In the genomic region with DNA sequence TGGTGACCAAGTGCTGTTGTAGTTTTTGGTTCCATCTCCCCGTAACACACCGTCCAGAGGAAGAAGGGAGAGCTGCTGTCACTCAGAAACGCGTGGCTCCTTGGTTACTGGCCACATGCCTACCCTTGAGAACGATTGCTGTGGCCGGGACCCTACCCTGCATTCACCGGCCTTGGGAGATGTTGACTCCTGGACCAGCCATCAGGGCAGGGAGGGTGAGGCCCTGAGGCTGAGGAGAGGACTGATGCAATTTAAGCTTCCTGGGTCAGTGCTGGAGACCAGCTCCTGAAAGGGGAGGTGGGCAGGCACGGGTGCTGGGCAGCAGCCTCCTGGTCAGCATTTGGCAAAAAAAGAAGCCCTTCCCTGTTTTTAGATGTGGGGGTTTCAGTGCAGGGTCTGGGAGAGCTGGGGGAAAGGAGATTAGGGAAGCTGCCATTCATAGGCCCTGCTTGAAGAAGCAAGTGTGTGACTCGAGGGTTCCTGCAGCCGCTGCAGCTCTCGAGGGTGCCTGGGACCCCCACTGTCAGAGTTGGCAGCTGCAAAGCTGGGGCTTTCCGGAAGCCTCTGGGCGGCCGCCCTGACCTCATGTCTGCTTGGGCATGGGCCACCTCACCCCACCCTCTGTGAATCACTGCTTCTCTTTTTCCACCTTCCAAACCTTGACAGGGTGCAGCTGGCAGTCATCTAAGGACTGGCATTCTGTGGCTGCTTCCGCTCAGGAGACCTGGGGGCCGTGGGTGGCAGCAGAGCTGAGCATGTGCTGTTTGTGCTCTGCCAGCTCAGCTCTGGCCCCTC, we compare ENCODE assay signal across 16 cellular contexts. TPM values are rescaled to one million over a fixed set of nuclear protein-coding genes. Genes with fewer than 3 reads are reported as not detected.
DNase-seq lines count a peak whose midpoint lies in the region; ATAC-seq, FAIRE-seq and TF ChIP-seq lines count a peak whose summit lies in the region.
"Had no signal": no experiment of that assay in that cellular context is flagged by ENCODE, and none has a peak within 500 bp of the region (broad histone marks: within the 10 kb centered on the region; RNA-seq: fewer than 3 reads in every experiment).

No MANE protein-coding gene starts in this region.

- no peak for TF ChIP-seq EP300 in SK-N-SH (IDR thresholded peaks at IDR 0.05; ENCODE audit: borderline replicate concordance in 1 of 2, low read depth in 1 of 2, low read length in 1 of 2)

- no CpG with 5 or more reads among the region's 16 CpGs for WGBS in H9 (ENCODE audit: extremely low coverage, insufficient read length, low lambda C conversion rate)
- WGBS in SK-N-SH (ENCODE audit: low lambda C conversion rate) = 88% methylated on average over 10 of the region's 16 CpGs

- peaks cover 9% of the 10 kb centered on the region for H3K27me3 Mint-ChIP-seq in H9 (ENCODE audit: low read depth)
- H3K27me3 Mint-ChIP-seq in stimulated activated memory B cell treated with anti-CD40 and anti-IgM and Interleukin-4, amounts not matched to agents 10 μg/mL and 1 μg/mL and 100 μg/mL, for 72 hours = no peaks in the 10 kb centered on the region
- H3K27me3 Mint-ChIP-seq: B cell had no signal

- H4K91ac ChIP-seq in H9 (ENCODE audit: insufficient read length, low read depth, low read length) = no peak overlapping the region

- peaks cover 0 to 4% of the 10 kb centered on the region in 2 experiments; a peak in 1 of 5 replicates for H3K9me3 Mint-ChIP-seq in H9
- no peaks in the 10 kb centered on the region for H3K9me3 Mint-ChIP-seq in stimulated activated memory B cell treated with anti-CD40 and anti-IgM and Interleukin-4, amounts not matched to agents 10 μg/mL and 1 μg/mL and 100 μg/mL, for 72 hours

- no peak overlapping the region for H2BK20ac ChIP-seq in H9 (ENCODE audit: low read depth, low read length, poor library complexity, severe bottlenecking)

- H3K79me1 ChIP-seq in H9 (ENCODE audit: insufficient read depth, low read depth, low read length, poor library complexity, severe bottlenecking) = no peaks in the 10 kb centered on the region

- no peak overlapping the region for H2BK15ac ChIP-seq in H9 (ENCODE audit: low read depth, low read length)

- H3K4me1 Mint-ChIP-seq in H9 = no peaks in the 10 kb centered on the region
- no peaks in the 10 kb centered on the region for H3K4me1 Mint-ChIP-seq in stimulated activated memory B cell treated with anti-CD40 and anti-IgM and Interleukin-4, amounts not matched to agents 10 μg/mL and 1 μg/mL and 100 μg/mL, for 72 hours
- H3K4me1 Mint-ChIP-seq: B cell had no signal

- TF ChIP-seq CTCF in H9 (conservative IDR thresholded peaks at IDR 0.05) (no peak), bronchial epithelial cell (IDR thresholded peaks at IDR 0.05; ENCODE audit: insufficient read depth, low read length, severe bottlenecking) (no peak), fibroblast of the aortic adventitia (IDR thresholded peaks at IDR 0.05; ENCODE audit: insufficient read depth, low read length) (no peak), SK-N-SH (IDR thresholded peaks at IDR 0.05) (no peak)

- no peaks in the 10 kb centered on the region for H3K79me2 ChIP-seq in H9 (ENCODE audit: insufficient read depth, low read length)
- H3K79me2 ChIP-seq in SK-N-SH (ENCODE audit: insufficient read depth) = no peaks in the 10 kb centered on the region

- H3T11ph ChIP-seq in H9 (ENCODE audit: low read length) = no peak overlapping the region

- H3K56ac ChIP-seq in H9 (ENCODE audit: insufficient read length, low read depth, low read length) = no peak overlapping the region

- H3K9me3 ChIP-seq in H9 (ENCODE audit: control insufficient read depth, low read depth, low read length) = no peaks in the 10 kb centered on the region
- no peaks in the 10 kb centered on the region for H3K9me3 ChIP-seq in SK-N-SH
- H3K9me3 ChIP-seq: Peyer's patch had no signal

- TF ChIP-seq RAD21 in SK-N-SH (IDR thresholded peaks at IDR 0.05; ENCODE audit: low read length) = no peak

- H3K4me3 ChIP-seq in bronchial epithelial cell (ENCODE audit: low read depth, low read length) (no peak overlapping the region), fibroblast of the aortic adventitia (ENCODE audit: low read depth, low read length) (no peak overlapping the region), SK-N-SH (ENCODE audit: low read depth in 2 of 2, low read length in 1 of 2) (no peak overlapping the region)
- H3K4me3 ChIP-seq: Peyer's patch had no signal

- H3K27me3 ChIP-seq in H9 (ENCODE audit: insufficient read depth, low read length) = no peaks in the 10 kb centered on the region
- H3K27me3 ChIP-seq in bronchial epithelial cell (ENCODE audit: control insufficient read depth, insufficient read depth, low read length) = no peaks in the 10 kb centered on the region
- H3K27me3 ChIP-seq in SK-N-SH (ENCODE audit: insufficient read depth) = no peaks in the 10 kb centered on the region
- H3K27me3 ChIP-seq: Peyer's patch had no signal

- H3K4me3 Mint-ChIP-seq in H9 = no peak overlapping the region
- no peak overlapping the region for H3K4me3 Mint-ChIP-seq in stimulated activated memory B cell treated with anti-CD40 and anti-IgM and Interleukin-4, amounts not matched to agents 10 μg/mL and 1 μg/mL and 100 μg/mL, for 72 hours
- H3K4me3 Mint-ChIP-seq: B cell; CD8-positive, alpha-beta T cell had no signal

- no peaks in the 10 kb centered on the region for H3K36me3 ChIP-seq in bronchial epithelial cell (ENCODE audit: control insufficient read depth, insufficient read depth, low read length)
- H3K36me3 ChIP-seq in SK-N-SH (replicated peaks in 1 of 2; ENCODE audit: control insufficient read depth in 1 of 2, insufficient read depth in 2 of 2, low read length in 1 of 2) = peaks cover 0 to 19% of the 10 kb centered on the region in 2 experiments

- CTCF ChIA-PET in SK-N-SH (lab: Yijun Ruan, JAX) = interaction anchor here (0.9 to 1.4 kb wide), 3 partner anchors 11 to 747 kb away, joined by 3 to 4 read pairs (median 3); no protein-coding TSS in a partner anchor

- peak; percentile 12 for ATAC-seq in stimulated activated memory B cell treated with anti-CD40 and anti-IgM and Interleukin-4, amounts not matched to agents 10 μg/mL and 1 μg/mL and 100 μg/mL, for 72 hours
- ATAC-seq: CD8-positive, alpha-beta T cell had no signal

- H3K9ac ChIP-seq in H9 (ENCODE audit: extremely low read depth, insufficient read length, low read length) (no peak overlapping the region), SK-N-SH (no peak overlapping the region)

- no peak overlapping the region for H3K14ac ChIP-seq in H9 (ENCODE audit: insufficient read depth, low read length)

- no peaks in the 10 kb centered on the region for H3K23me2 ChIP-seq in H9 (ENCODE audit: insufficient read length, low read depth, low read length, poor library complexity, severe bottlenecking)

- no peaks in the 10 kb centered on the region for H3F3A ChIP-seq in SK-N-SH (replicated peaks; ENCODE audit: insufficient read depth)

- no peak overlapping the region for H4K8ac ChIP-seq in H9 (replicated peaks; ENCODE audit: insufficient read length, low read depth, low read length)

- H3K27ac ChIP-seq in H9 (ENCODE audit: insufficient read length, low read depth, low read length) (no peak overlapping the region), SK-N-SH (ENCODE audit: low read depth in 2 of 2, low read length in 1 of 2) (no peak overlapping the region)

- no peak overlapping the region for H2AK5ac ChIP-seq in H9 (ENCODE audit: insufficient read length, low read length)

- H3K9me2 ChIP-seq in SK-N-SH = no peaks in the 10 kb centered on the region

- H2BK120ac ChIP-seq in H9 (ENCODE audit: low read depth, low read length, poor library complexity, severe bottlenecking) = no peak overlapping the region

- peak overlapping the region in 1 of 3 experiments; percentile 64; a peak in 2 of 7 replicates for H3K27ac Mint-ChIP-seq in H9
- H3K27ac Mint-ChIP-seq in stimulated activated memory B cell treated with anti-CD40 and anti-IgM and Interleukin-4, amounts not matched to agents 10 μg/mL and 1 μg/mL and 100 μg/mL, for 72 hours = no peak overlapping the region
- H3K27ac Mint-ChIP-seq: B cell; CD8-positive, alpha-beta T cell had no signal

- peak; percentile 81 for FAIRE-seq in bronchial epithelial cell (lab: Jason Lieb, UNC)
- FAIRE-seq: D721Med, H1 had no signal

- no peak overlapping the region for H3K23ac ChIP-seq in H9 (ENCODE audit: insufficient read length, low read depth, low read length)

- H4K20me1 ChIP-seq in H9 (ENCODE audit: control insufficient read depth, insufficient read depth, insufficient read length) = no peaks in the 10 kb centered on the region
- H4K20me1 ChIP-seq in SK-N-SH (ENCODE audit: insufficient read depth) = no peaks in the 10 kb centered on the region

- no peak overlapping the region for H4K5ac ChIP-seq in H9 (ENCODE audit: insufficient read length, low read depth, low read length)

- POLR2A ChIA-PET in SK-N-SH (lab: Yijun Ruan, JAX) = no interaction called here

- H3K4me1 ChIP-seq in H9 (ENCODE audit: insufficient read depth, low read length) (no peaks in the 10 kb centered on the region), SK-N-SH (ENCODE audit: control insufficient read depth in 1 of 2, insufficient read depth in 2 of 2, low read depth in 1 of 2, low read length in 1 of 2) (no peaks in the 10 kb centered on the region)
- H3K4me1 ChIP-seq: Peyer's patch had no signal

- no peak overlapping the region for H2AFZ ChIP-seq in H9 (ENCODE audit: low read length)
- no peak overlapping the region for H2AFZ ChIP-seq in SK-N-SH (ENCODE audit: low read depth)

- H3K4me2 ChIP-seq in H9 (ENCODE audit: insufficient read depth, insufficient read length, low read length) = no peak overlapping the region
- no peak overlapping the region for H3K4me2 ChIP-seq in SK-N-SH

- H3K36me3 Mint-ChIP-seq in H9 (ENCODE audit: insufficient read depth in 1 of 3, low read depth in 3 of 3) = peaks cover 12 to 28% (median 20%) of the 10 kb centered on the region in 3 experiments
- peaks cover 34% of the 10 kb centered on the region for H3K36me3 Mint-ChIP-seq in stimulated activated memory B cell treated with anti-CD40 and anti-IgM and Interleukin-4, amounts not matched to agents 10 μg/mL and 1 μg/mL and 100 μg/mL, for 72 hours

- H2BK5ac ChIP-seq in H9 (ENCODE audit: insufficient read length, low read length) = no peak overlapping the region

- H3K18ac ChIP-seq in H9 (ENCODE audit: insufficient read length, low read depth, low read length) = no peak overlapping the region

- DNase-seq in H9 = peak; percentile 10
- DNase-seq in bronchial epithelial cell (ENCODE audit: low read depth) = peak; percentile 34
- peak; percentile 20 for DNase-seq in fibroblast of the aortic adventitia (ENCODE audit: low read depth)
- DNase-seq in DMS 273 treated with DMSO at 0.1 percent for 48 hours (lab: John Stamatoyannopoulos, UW) = no peak
- DNase-seq in NCI-H1092 treated with DMSO at 0.1 percent for 48 hours (lab: John Stamatoyannopoulos, UW) = no peak
- DNase-seq in SK-N-SH = no peak
- DNase-seq: CD8-positive, alpha-beta T cell; NCI-H1417 treated with DMSO at 0.1 percent for 48 hours; NCI-H2029; NCI-H510A; Peyer's patch; Right ventricle myocardium superior had no signal

- H2BK12ac ChIP-seq in H9 (ENCODE audit: insufficient read length, low read depth, low read length) = no peak overlapping the region

- no peak overlapping the region for H3K4ac ChIP-seq in H9 (ENCODE audit: low read depth, low read length)

RNA-seq across cellular contexts. Expression of gene ERMARD, which starts 31.7 kb away (rescaled TPM):
- total RNA-seq in H9 (2021) (11.7 and 13.6 TPM in 2 replicates), bronchial epithelial cell (25.1 and 25.8 TPM in 2 replicates), fibroblast of the aortic adventitia (ENCODE audit: low replicate concordance) (15.0 and 18.3 TPM in 2 replicates)
- polyA plus RNA-seq in SK-N-SH (2012; rRNA removed) = 43.2 and 51.3 TPM in 2 replicates
- 19.0 and 23.5 TPM in 2 replicates for polyA plus RNA-seq in SK-N-SH (2012; cell fraction: cytosol; rRNA removed)
- 241 and 346 TPM in 2 replicates for polyA plus RNA-seq in SK-N-SH (2012; cell fraction: nucleus; rRNA removed)

RNA-seq across cellular contexts. Expression of gene DYNLT2, which starts 31.8 kb away (rescaled TPM):
- 1.3 and 1.8 TPM in 2 replicates for total RNA-seq in H9 (2021)
- total RNA-seq in bronchial epithelial cell = 1.0 and 1.1 TPM in 2 replicates
- total RNA-seq in fibroblast of the aortic adventitia (ENCODE audit: low replicate concordance) = 1.7 and 2.0 TPM in 2 replicates
- polyA plus RNA-seq in SK-N-SH (2012; rRNA removed) = 0.81 and 1.3 TPM in 2 replicates
- polyA plus RNA-seq in SK-N-SH (2012; cell fraction: cytosol; rRNA removed) = 0.52 and 0.53 TPM in 2 replicates
- 3.5 and 3.8 TPM in 2 replicates for polyA plus RNA-seq in SK-N-SH (2012; cell fraction: nucleus; rRNA removed)

RNA-seq across cellular contexts. Expression of gene PHF10, which starts 58.9 kb away (rescaled TPM):
- total RNA-seq in H9 (2021) = 59.0 and 59.8 TPM in 2 replicates
- 13.4 and 14.0 TPM in 2 replicates for total RNA-seq in bronchial epithelial cell
- total RNA-seq in fibroblast of the aortic adventitia (ENCODE audit: low replicate concordance) = 10.5 and 18.9 TPM in 2 replicates
- polyA plus RNA-seq in SK-N-SH (2012; rRNA removed) = 23.5 and 25.7 TPM in 2 replicates
- 34.1 and 37.8 TPM in 2 replicates for polyA plus RNA-seq in SK-N-SH (2012; cell fraction: cytosol; rRNA removed)
- 22.8 and 50.2 TPM in 2 replicates for polyA plus RNA-seq in SK-N-SH (2012; cell fraction: nucleus; rRNA removed)

Comparison
In these comparisons a context has a peak if more than half of its experiments do, and no peak if none do; other contexts are left out.
1. DNase-seq: peak in H9 (single experiment), bronchial epithelial cell (single experiment) and fibroblast of the aortic adventitia (single experiment); none in DMS 273 treated with DMSO at 0.1 percent for 48 hours (single experiment), NCI-H1092 treated with DMSO at 0.1 percent for 48 hours (single experiment) and SK-N-SH (single experiment).